1 cellular context compared by ENCODE assay signal in the genomic region with DNA sequence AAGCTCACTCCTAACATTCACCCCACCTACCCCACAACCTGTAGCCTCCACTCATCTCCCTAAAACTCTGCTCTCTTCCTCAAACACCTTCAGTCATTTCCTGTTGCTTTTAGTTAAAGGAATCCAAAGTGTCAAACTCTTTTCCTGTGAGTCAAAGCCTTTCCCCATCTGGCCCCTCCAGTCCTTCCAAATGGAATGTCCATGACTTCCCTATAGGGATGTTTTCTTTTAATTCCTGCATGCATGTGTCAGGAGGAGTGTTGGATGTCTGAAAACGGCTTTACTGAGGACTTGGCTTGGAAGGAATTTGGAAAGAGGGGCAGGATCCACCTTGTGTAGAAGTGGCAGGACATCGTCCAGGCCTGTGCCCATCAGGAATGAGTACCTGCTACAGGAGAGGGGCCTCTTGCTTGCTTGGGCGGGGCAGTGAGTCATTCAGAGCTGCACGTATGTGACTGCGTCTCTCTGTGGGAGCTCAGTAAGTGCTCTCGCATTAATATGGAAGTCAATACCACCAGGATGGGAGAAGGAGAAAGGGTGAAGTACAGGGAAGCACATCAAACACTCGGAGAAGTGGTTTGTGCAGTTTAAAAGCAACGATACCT.
TF ChIP-seq lines count a peak whose summit lies in the region.

No MANE protein-coding gene starts in this region.

TF ChIP-seq in IMR-90, 13 proteins besides CTCF, POLR2A, EP300 and RAD21 (continued from another document):
- no peak for TF ChIP-seq MXI1 (IDR thresholded peaks at IDR 0.05; ENCODE audit: borderline replicate concordance, low read depth, low read length)
- no peak for TF ChIP-seq RCOR1 (IDR thresholded peaks at IDR 0.05; ENCODE audit: insufficient replicate concordance, low read length)
- TF ChIP-seq BHLHE40 (IDR thresholded peaks at IDR 0.05; ENCODE audit: low read depth, low read length): no peak
- no peak for TF ChIP-seq FOS (IDR thresholded peaks at IDR 0.05; ENCODE audit: low read depth, low read length)
- TF ChIP-seq MAFK (IDR thresholded peaks at IDR 0.05; ENCODE audit: low read depth, low read length): no peak
- TF ChIP-seq MAZ (IDR thresholded peaks at IDR 0.05; ENCODE audit: borderline replicate concordance, low read depth, low read length): no peak
TF ChIP-seq in IMR-90: peak in this region for 0.
